Comparison of ENCODE assay signal across 1 cellular context in the genomic region with DNA sequence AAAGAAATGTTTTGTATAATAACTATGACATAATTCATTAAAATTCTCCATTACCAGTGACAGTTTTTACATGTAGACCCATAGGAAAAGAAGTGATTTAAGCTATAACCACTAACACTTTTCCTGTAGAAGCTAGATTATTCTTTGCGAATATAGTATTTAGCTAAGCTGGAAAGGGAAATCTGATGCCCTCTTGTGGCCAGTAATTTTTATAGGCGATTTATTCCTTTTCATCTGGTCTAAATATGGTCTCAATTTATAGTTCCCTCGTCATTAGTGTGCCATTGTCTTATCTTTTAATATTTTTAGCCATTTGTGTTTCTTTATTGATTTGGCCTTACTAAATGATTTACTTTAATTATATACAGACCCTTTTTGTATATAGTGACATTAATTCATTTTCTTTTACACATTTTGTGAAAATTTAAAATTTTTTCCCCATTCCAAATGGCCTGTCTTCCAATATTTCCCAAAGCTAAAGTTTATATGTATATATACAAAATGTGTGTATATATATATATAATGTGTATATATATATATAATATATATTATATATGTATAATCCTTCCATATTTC.
A peak's percentile ranks its signal among the peaks of the same experiment; 100 is the strongest.
TF ChIP-seq lines count a peak whose summit lies in the region.

No MANE protein-coding gene starts in this region.

TF ChIP-seq in HepG2, 621 proteins besides CTCF, POLR2A, EP300 and RAD21 (continued from another document):
- TF ChIP-seq, protein P1, sequence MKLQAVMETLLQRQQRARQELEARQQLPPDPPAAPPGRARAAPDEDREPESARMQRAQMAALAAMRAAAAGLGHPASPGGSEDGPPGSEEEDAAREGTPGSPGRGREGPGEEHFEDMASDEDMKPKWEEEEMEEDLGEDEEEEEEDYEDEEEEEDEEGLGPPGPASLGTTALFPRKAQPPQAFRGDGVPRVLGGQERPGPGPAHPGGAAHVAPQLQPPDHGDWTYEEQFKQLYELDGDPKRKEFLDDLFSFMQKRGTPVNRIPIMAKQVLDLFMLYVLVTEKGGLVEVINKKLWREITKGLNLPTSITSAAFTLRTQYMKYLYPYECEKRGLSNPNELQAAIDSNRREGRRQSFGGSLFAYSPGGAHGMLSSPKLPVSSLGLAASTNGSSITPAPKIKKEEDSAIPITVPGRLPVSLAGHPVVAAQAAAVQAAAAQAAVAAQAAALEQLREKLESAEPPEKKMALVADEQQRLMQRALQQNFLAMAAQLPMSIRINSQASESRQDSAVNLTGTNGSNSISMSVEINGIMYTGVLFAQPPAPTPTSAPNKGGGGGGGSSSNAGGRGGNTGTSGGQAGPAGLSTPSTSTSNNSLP (IDR thresholded peaks at IDR 0.05; ENCODE audit: low read depth, low read length), result peak; percentile 89
- TF ChIP-seq SAFB2 (CRISPR knock-in tag; IDR thresholded peaks at IDR 0.05; ENCODE audit: borderline replicate concordance, low read depth) (no peak), KDM5A (IDR thresholded peaks at IDR 0.05; ENCODE audit: borderline replicate concordance, low read length) (no peak), HNRNPH1 (optimal IDR thresholded peaks at IDR 0.05; ENCODE audit: low read depth, low read length) (no peak), KLF6 (CRISPR knock-in tag; IDR thresholded peaks at IDR 0.05) (no peak)
- TF ChIP-seq, protein P2, sequence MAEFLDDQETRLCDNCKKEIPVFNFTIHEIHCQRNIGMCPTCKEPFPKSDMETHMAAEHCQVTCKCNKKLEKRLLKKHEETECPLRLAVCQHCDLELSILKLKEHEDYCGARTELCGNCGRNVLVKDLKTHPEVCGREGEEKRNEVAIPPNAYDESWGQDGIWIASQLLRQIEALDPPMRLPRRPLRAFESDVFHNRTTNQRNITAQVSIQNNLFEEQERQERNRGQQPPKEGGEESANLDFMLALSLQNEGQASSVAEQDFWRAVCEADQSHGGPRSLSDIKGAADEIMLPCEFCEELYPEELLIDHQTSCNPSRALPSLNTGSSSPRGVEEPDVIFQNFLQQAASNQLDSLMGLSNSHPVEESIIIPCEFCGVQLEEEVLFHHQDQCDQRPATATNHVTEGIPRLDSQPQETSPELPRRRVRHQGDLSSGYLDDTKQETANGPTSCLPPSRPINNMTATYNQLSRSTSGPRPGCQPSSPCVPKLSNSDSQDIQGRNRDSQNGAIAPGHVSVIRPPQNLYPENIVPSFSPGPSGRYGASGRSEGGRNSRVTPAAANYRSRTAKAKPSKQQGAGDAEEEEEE (CRISPR knock-in tag; IDR thresholded peaks at IDR 0.05; ENCODE audit: borderline replicate concordance), result no peak
- TF ChIP-seq, protein P3, sequence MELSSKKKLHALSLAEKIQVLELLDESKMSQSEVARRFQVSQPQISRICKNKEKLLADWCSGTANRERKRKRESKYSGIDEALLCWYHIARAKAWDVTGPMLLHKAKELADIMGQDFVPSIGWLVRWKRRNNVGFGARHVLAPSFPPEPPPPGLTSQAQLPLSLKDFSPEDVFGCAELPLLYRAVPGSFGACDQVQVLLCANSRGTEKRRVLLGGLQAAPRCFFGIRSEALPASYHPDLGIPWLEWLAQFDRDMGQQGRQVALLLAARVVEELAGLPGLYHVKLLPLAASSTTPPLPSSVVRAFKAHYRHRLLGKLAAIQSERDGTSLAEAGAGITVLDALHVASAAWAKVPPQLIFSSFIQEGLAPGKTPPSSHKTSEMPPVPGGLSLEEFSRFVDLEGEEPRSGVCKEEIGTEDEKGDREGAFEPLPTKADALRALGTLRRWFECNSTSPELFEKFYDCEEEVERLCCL (CRISPR knock-in tag; IDR thresholded peaks at IDR 0.05; ENCODE audit: borderline replicate concordance), result no peak
- TF ChIP-seq, protein P4, sequence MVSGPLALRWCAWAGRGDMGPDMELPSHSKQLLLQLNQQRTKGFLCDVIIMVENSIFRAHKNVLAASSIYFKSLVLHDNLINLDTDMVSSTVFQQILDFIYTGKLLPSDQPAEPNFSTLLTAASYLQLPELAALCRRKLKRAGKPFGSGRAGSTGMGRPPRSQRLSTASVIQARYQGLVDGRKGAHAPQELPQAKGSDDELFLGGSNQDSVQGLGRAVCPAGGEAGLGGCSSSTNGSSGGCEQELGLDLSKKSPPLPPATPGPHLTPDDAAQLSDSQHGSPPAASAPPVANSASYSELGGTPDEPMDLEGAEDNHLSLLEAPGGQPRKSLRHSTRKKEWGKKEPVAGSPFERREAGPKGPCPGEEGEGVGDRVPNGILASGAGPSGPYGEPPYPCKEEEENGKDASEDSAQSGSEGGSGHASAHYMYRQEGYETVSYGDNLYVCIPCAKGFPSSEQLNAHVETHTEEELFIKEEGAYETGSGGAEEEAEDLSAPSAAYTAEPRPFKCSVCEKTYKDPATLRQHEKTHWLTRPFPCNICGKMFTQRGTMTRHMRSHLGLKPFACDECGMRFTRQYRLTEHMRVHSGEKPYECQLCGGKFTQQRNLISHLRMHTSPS (CRISPR knock-in tag; IDR thresholded peaks at IDR 0.05; ENCODE audit: low read depth), result no peak
- TF ChIP-seq, protein P5, sequence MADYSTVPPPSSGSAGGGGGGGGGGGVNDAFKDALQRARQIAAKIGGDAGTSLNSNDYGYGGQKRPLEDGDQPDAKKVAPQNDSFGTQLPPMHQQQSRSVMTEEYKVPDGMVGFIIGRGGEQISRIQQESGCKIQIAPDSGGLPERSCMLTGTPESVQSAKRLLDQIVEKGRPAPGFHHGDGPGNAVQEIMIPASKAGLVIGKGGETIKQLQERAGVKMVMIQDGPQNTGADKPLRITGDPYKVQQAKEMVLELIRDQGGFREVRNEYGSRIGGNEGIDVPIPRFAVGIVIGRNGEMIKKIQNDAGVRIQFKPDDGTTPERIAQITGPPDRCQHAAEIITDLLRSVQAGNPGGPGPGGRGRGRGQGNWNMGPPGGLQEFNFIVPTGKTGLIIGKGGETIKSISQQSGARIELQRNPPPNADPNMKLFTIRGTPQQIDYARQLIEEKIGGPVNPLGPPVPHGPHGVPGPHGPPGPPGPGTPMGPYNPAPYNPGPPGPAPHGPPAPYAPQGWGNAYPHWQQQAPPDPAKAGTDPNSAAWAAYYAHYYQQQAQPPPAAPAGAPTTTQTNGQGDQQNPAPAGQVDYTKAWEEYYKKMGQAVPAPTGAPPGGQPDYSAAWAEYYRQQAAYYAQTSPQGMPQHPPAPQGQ (CRISPR knock-in tag; IDR thresholded peaks at IDR 0.05; ENCODE audit: borderline replicate concordance), result no peak
